ENCODE assay signal across 20 cellular contexts in the genomic region with DNA sequence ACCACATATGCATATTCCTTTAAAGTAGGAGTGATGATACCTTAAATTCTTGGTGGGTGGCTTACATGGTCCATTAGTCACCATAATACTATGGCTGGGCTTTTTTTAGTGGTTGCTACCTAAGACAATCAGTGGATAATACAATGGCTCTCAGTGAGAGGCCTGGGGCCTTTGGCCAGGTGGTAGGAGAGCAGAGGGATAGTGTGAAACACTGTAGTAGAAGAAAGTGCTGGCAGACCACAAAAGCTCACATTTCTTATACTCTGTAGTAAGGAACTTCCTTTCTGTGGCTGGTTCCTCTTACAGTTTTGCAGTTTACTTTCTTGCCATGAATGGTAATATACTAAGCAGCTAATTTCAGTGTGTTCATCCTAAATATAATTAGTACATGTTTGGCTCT.
DNase-seq lines count a peak whose midpoint lies in the region; ATAC-seq and TF ChIP-seq lines count a peak whose summit lies in the region.
"Had no signal": no experiment of that assay in that cellular context is flagged by ENCODE, and none has a peak within 500 bp of the region (broad histone marks: within the 10 kb centered on the region; RNA-seq: fewer than 3 reads in every experiment).

No MANE protein-coding gene starts in this region.

- BruUV-seq in Calu3 (replicated peaks; lab: Mats Ljungman, UMichigan): no TSS peak

- H3K4me3 Mint-ChIP-seq in GM23338 (no peak overlapping the region), Calu3 (ENCODE audit: low read depth, unreplicated experiment) (no peak overlapping the region)
- H3K4me3 Mint-ChIP-seq: mesothelial cell of epicardium had no signal

- no peak overlapping the region for H3K4ac ChIP-seq in mesendoderm (ENCODE audit: low read depth, low read length)

- H2AFZ ChIP-seq in GM23338: no peak overlapping the region
- H2AFZ ChIP-seq: GM23248 had no signal

- no peak overlapping the region for H4K5ac ChIP-seq in mesendoderm (ENCODE audit: low read length)

- H3K27ac ChIP-seq in GM23338 (ENCODE audit: low read depth) (no peak overlapping the region), mesendoderm (ENCODE audit: low read depth, low read length) (no peak overlapping the region), esophagus muscularis mucosa (replicated peaks in 1 of 4) (no peak overlapping the region)
- H3K27ac ChIP-seq: gastrocnemius medialis, GM23248, psoas muscle, spleen had no signal

- intact Hi-C loops in esophagus muscularis mucosa (cut with DNase I) (no loop called here), Calu3 (cut with micrococcal nuclease; ENCODE audit: unreplicated experiment) (no loop called here)

- peaks cover 21% of the 10 kb centered on the region for H3K4me1 Mint-ChIP-seq in GM23338
- H3K4me1 Mint-ChIP-seq in Calu3 (ENCODE audit: low read depth, unreplicated experiment): peaks cover 2% of the 10 kb centered on the region

- TF ChIP-seq POLR2A in esophagus muscularis mucosa (IDR thresholded peaks at IDR 0.05; ENCODE audit: low read depth): no peak

- H3K36me3 Mint-ChIP-seq in GM23338 (ENCODE audit: low read depth): no peaks in the 10 kb centered on the region
- H3K36me3 Mint-ChIP-seq in Calu3 (ENCODE audit: insufficient read depth, unreplicated experiment): no peaks in the 10 kb centered on the region
- H3K36me3 Mint-ChIP-seq: mesothelial cell of epicardium had no signal

- H3K9ac ChIP-seq in mesendoderm (ENCODE audit: low read length): no peak overlapping the region
- H3K9ac ChIP-seq: GM23248 had no signal

- H3K4me1 ChIP-seq in GM23338 (ENCODE audit: insufficient read depth): peaks cover 16% of the 10 kb centered on the region
- H3K4me1 ChIP-seq in mesendoderm (ENCODE audit: control insufficient read depth, low read depth, low read length): no peaks in the 10 kb centered on the region
- H3K4me1 ChIP-seq in esophagus muscularis mucosa: no peaks in the 10 kb centered on the region
- H3K4me1 ChIP-seq: Caco-2, gastrocnemius medialis, psoas muscle, spleen had no signal

- H3K18ac ChIP-seq in mesendoderm (ENCODE audit: low read length): no peak overlapping the region

- H3K36me3 ChIP-seq in GM23338 (ENCODE audit: insufficient read depth): no peaks in the 10 kb centered on the region
- H3K36me3 ChIP-seq in mesendoderm (ENCODE audit: control insufficient read depth, insufficient read depth, low read length): no peaks in the 10 kb centered on the region
- no peaks in the 10 kb centered on the region for H3K36me3 ChIP-seq in esophagus muscularis mucosa
- H3K36me3 ChIP-seq: gastrocnemius medialis, spleen had no signal

- DNase-seq in GM23338 (ENCODE audit: low spot score) (peak; percentile 36), HT1080 (ENCODE audit: low read depth) (peak; percentile 53), mesendoderm (peak; percentile 76), esophagus muscularis mucosa (ENCODE audit: extremely low spot score) (no peak), NCI-H146 treated with DMSO at 0.1 percent for 48 hours (lab: John Stamatoyannopoulos, UW; ENCODE audit: unreplicated experiment) (no peak), Calu3 (no peak)
- DNase-seq: activated effector memory CD4-positive, alpha-beta T cell treated with Interleukin-2 at 50 U/mL for 16 hours; AML-193; Caco-2; gastrocnemius medialis; GM23248; left colon; NCI-H1417 treated with DMSO at 0.1 percent for 48 hours; NCI-H2171 treated with DMSO at 0.1 percent for 48 hours; psoas muscle; spleen; stimulated activated CD8-positive, alpha-beta memory T cell treated with anti-CD3 and anti-CD28 coated beads, Interleukin-4, amount 100 ng/mL, for 48 hours had no signal

- ATAC-seq in GM19324 (IDR thresholded peaks at IDR 0.05; ENCODE audit: low FRiP score, unreplicated experiment) (peak; percentile 91), GM23338 (peak; percentile 94), GM18873 (IDR thresholded peaks at IDR 0.05; ENCODE audit: low FRiP score, unreplicated experiment) (no peak)
- ATAC-seq: gastrocnemius medialis, left colon, psoas muscle had no signal

- CTCF ChIA-PET in Calu3 (lab: Charles Lee): no interaction called here

- no peak overlapping the region for H2BK5ac ChIP-seq in mesendoderm (ENCODE audit: low read length)

- peaks cover 39% of the 10 kb centered on the region for H3K79me2 ChIP-seq in GM23338 (replicated peaks; ENCODE audit: insufficient read depth)
- no peaks in the 10 kb centered on the region for H3K79me2 ChIP-seq in mesendoderm (ENCODE audit: control insufficient read depth, insufficient read depth, low read length)

- peaks cover 2% of the 10 kb centered on the region for H3K79me1 ChIP-seq in mesendoderm (ENCODE audit: low read length)

- H3K27me3 ChIP-seq in GM23338 (ENCODE audit: insufficient read depth): no peaks in the 10 kb centered on the region
- no peaks in the 10 kb centered on the region for H3K27me3 ChIP-seq in mesendoderm (ENCODE audit: insufficient read depth, low read length, poor library complexity)
- H3K27me3 ChIP-seq in esophagus muscularis mucosa: no peaks in the 10 kb centered on the region
- H3K27me3 ChIP-seq: gastrocnemius medialis, spleen had no signal

- H3K4me3 ChIP-seq in GM23338 (no peak overlapping the region), mesendoderm (ENCODE audit: low read length) (no peak overlapping the region), esophagus muscularis mucosa (no peak overlapping the region)
- H3K4me3 ChIP-seq: gastrocnemius medialis, GM23248, psoas muscle, spleen had no signal

- H3K56ac ChIP-seq in mesendoderm (ENCODE audit: low read length): no peak overlapping the region

- H3K9me3 ChIP-seq in esophagus muscularis mucosa: no peaks in the 10 kb centered on the region
- H3K9me3 ChIP-seq: Caco-2, gastrocnemius medialis, psoas muscle, spleen had no signal

- no peaks in the 10 kb centered on the region for H3K9me3 Mint-ChIP-seq in GM23338
- no peaks in the 10 kb centered on the region for H3K9me3 Mint-ChIP-seq in Calu3 (ENCODE audit: low read depth, unreplicated experiment)
- H3K9me3 Mint-ChIP-seq: mesothelial cell of epicardium had no signal

- H3K27ac Mint-ChIP-seq in GM23338: no peak overlapping the region
- no peak overlapping the region for H3K27ac Mint-ChIP-seq in Calu3 (ENCODE audit: unreplicated experiment)
- H3K27ac Mint-ChIP-seq: mesothelial cell of epicardium had no signal

- H2BK15ac ChIP-seq in mesendoderm (replicated peaks; ENCODE audit: low read depth): no peak overlapping the region

- H2AK5ac ChIP-seq in mesendoderm (ENCODE audit: low read length): no peak overlapping the region

- no peak overlapping the region for H4K8ac ChIP-seq in mesendoderm (ENCODE audit: low read depth, low read length)

- TF ChIP-seq EP300 in esophagus muscularis mucosa (IDR thresholded peaks at IDR 0.05): no peak

- H3K4me2 ChIP-seq in GM23338 (no peak overlapping the region), mesendoderm (ENCODE audit: low read length) (no peak overlapping the region)

- no peak overlapping the region for H3K23ac ChIP-seq in mesendoderm (ENCODE audit: low read length)

- H3K9me2 ChIP-seq in GM23338 (ENCODE audit: insufficient read depth): no peaks in the 10 kb centered on the region

- TF ChIP-seq CTCF in GM23338 (conservative IDR thresholded peaks at IDR 0.05; ENCODE audit: low read depth in 2 of 2) (no peak), esophagus muscularis mucosa (IDR thresholded peaks at IDR 0.05) (no peak), Calu3 (IDR thresholded peaks at IDR 0.05; ENCODE audit: unreplicated experiment) (no peak)

- no peaks in the 10 kb centered on the region for H3F3A ChIP-seq in GM23338 (replicated peaks; ENCODE audit: low read depth)

- H3K27me3 Mint-ChIP-seq in GM23338 (ENCODE audit: insufficient read depth, low read depth, poor library complexity): no peaks in the 10 kb centered on the region
- no peaks in the 10 kb centered on the region for H3K27me3 Mint-ChIP-seq in Calu3 (ENCODE audit: unreplicated experiment)

- H2BK120ac ChIP-seq in mesendoderm (ENCODE audit: low read depth, low read length): no peak overlapping the region

- no peaks in the 10 kb centered on the region; the same call in 1 of the 2 replicates for H4K20me1 ChIP-seq in GM23338 (replicated peaks; ENCODE audit: insufficient read depth)

TF ChIP-seq in GM23338, 12 proteins besides CTCF, POLR2A, EP300 and RAD21 (continues in another document):
- no peak for TF ChIP-seq NANOG (IDR thresholded peaks at IDR 0.05; ENCODE audit: borderline replicate concordance)

Comparison
In these comparisons a context has a peak if more than half of its experiments do, and no peak if none do; other contexts are left out.
1. DNase-seq: peak in GM23338 (single experiment), HT1080 (single experiment) and mesendoderm (single experiment); none in esophagus muscularis mucosa (single experiment), NCI-H146 treated with DMSO at 0.1 percent for 48 hours (single experiment) and Calu3 (single experiment).